ENCODE assay signal across 8 cellular contexts in genomic region chr1:66271904-66272254, GRCh38.
DNase-seq lines count a peak whose midpoint lies in the region; ATAC-seq, FAIRE-seq and TF ChIP-seq lines count a peak whose summit lies in the region.

No MANE protein-coding gene starts in this region.

- intact Hi-C loops in pancreas (cut with DNase I): no loop called here
- intact Hi-C loops in Caco-2 (cut with micrococcal nuclease; ENCODE audit: unreplicated experiment): no loop called here

- no peak for TF ChIP-seq CTCF in fibroblast of pulmonary artery (IDR thresholded peaks at IDR 0.05; ENCODE audit: low read length, missing control alignments)
- TF ChIP-seq CTCF in pancreas (IDR thresholded peaks at IDR 0.05): no peak
- TF ChIP-seq CTCF in Caco-2 (IDR thresholded peaks at IDR 0.05; ENCODE audit: insufficient read depth in 1 of 2, low read depth in 1 of 2, low read length in 1 of 2, severe bottlenecking in 1 of 2, unreplicated experiment in 1 of 2): no peak

- H3K36me3 ChIP-seq in pancreas (no peaks in the 10 kb centered on the region), Caco-2 (ENCODE audit: control insufficient read depth, insufficient read depth, low read length) (no peaks in the 10 kb centered on the region)

- H3K27ac Mint-ChIP-seq in Caco-2 (ENCODE audit: unreplicated experiment): no peak overlapping the region

- no TSS peak for BruUV-seq in Caco-2 (replicated peaks; lab: Mats Ljungman, UMichigan)

- peak overlapping the region in 3 of 4 donors; percentile 30 to 55 (median 44) for H3K27ac ChIP-seq in pancreas

- POLR2A ChIA-PET in Caco-2 (lab: Charles Lee): no interaction called here

- peak; percentile 56 for ATAC-seq in SK-N-SH treated with all-trans-retinoic acid at 6 μM for 48 hours
- ATAC-seq in pancreas: peak; percentile 22 to 71 (median 62)
- ATAC-seq in GM18505 (IDR thresholded peaks at IDR 0.05; ENCODE audit: unreplicated experiment): no peak
- no peak for ATAC-seq in HG03457 (IDR thresholded peaks at IDR 0.05; ENCODE audit: unreplicated experiment)

- H3K27me3 Mint-ChIP-seq in Caco-2 (ENCODE audit: insufficient read depth, unreplicated experiment): peaks cover 6% of the 10 kb centered on the region

- H3K27me3 ChIP-seq in pancreas (peaks cover 0 to under 1% (median 0%) of the 10 kb centered on the region in 4 donors), Caco-2 (replicated peaks; ENCODE audit: control insufficient read depth, insufficient read depth, low read length) (no peaks in the 10 kb centered on the region)

- H3K9me3 Mint-ChIP-seq in Caco-2 (ENCODE audit: unreplicated experiment): no peaks in the 10 kb centered on the region

- WGBS in pancreas, 2 donors: 9 to 10% methylated on average over 5 of the region's 5 CpGs

- TF ChIP-seq POLR2A in GM18505 (IDR thresholded peaks at IDR 0.05; ENCODE audit: borderline replicate concordance, extremely low read depth, insufficient read depth, insufficient read length): no peak

- CTCF ChIA-PET in Caco-2 (lab: Charles Lee): no interaction called here

- no peaks in the 10 kb centered on the region for H3K36me3 Mint-ChIP-seq in Caco-2 (ENCODE audit: insufficient read depth, unreplicated experiment)

- FAIRE-seq in pancreas (lab: Jason Lieb, UNC): no peak

- H3K4me3 ChIP-seq in fibroblast of pulmonary artery (replicated peaks; ENCODE audit: low read depth, low read length) (peak overlapping the region; percentile 33), pancreas (no peak overlapping the region), Caco-2 (ENCODE audit: low read depth, low read length) (no peak overlapping the region)

- no peak overlapping the region for H3K4me3 Mint-ChIP-seq in Caco-2 (ENCODE audit: unreplicated experiment)

- peak; percentile 4 for DNase-seq in ELF-1 (ENCODE audit: low read depth, low spot score)
- DNase-seq in fibroblast of pulmonary artery (ENCODE audit: low read depth): peak; percentile 67
- DNase-seq in pancreas: peak in 3 of 6 donors; percentile 16 to 54 (median 39)
- no peak for DNase-seq in DMS 273 treated with DMSO at 0.1 percent for 48 hours (lab: John Stamatoyannopoulos, UW)
- no peak for DNase-seq in Caco-2

- H3K4me1 Mint-ChIP-seq in Caco-2 (ENCODE audit: low read depth, unreplicated experiment): no peaks in the 10 kb centered on the region

- H3K4me1 ChIP-seq in pancreas (peaks cover 0 to 9% (median 3%) of the 10 kb centered on the region in 3 donors), Caco-2 (no peaks in the 10 kb centered on the region)

- H3K9me3 ChIP-seq in pancreas (no peaks in the 10 kb centered on the region), Caco-2 (no peaks in the 10 kb centered on the region)

TF ChIP-seq in SK-N-SH treated with all-trans-retinoic acid at 6 μM for 48 hours, 23 proteins besides CTCF, POLR2A, EP300 and RAD21:
- TF ChIP-seq ZFP3 (CRISPR knock-in tag; IDR thresholded peaks at IDR 0.05): 0 out of 2 replicates have a peak, but pooled peaks have one; percentile 58
- 0 out of 2 replicates have a peak, but pooled peaks have one; percentile 51 for TF ChIP-seq CSDC2 (CRISPR knock-in tag; IDR thresholded peaks at IDR 0.05)
- peak; percentile 73; the same call in 1 of the 2 replicates for TF ChIP-seq SNAI2 (CRISPR knock-in tag; IDR thresholded peaks at IDR 0.05)
- TF ChIP-seq ZNF565 (CRISPR knock-in tag; conservative IDR thresholded peaks at IDR 0.05; ENCODE audit: low read depth): no peak
- no peak for TF ChIP-seq BACH2 (CRISPR knock-in tag; IDR thresholded peaks at IDR 0.05; ENCODE audit: borderline replicate concordance)
- TF ChIP-seq ZNF70 (CRISPR knock-in tag; IDR thresholded peaks at IDR 0.05): peak; percentile 42; the same call in 1 of the 2 replicates
- no peak for TF ChIP-seq ESRRG (CRISPR knock-in tag; IDR thresholded peaks at IDR 0.05)
- TF ChIP-seq TCF4 (CRISPR knock-in tag; IDR thresholded peaks at IDR 0.05; ENCODE audit: borderline replicate concordance): no peak

Comparison
In these comparisons a context has a peak if more than half of its experiments do, and no peak if none do; other contexts are left out.
1. DNase-seq: peak in ELF-1 (single experiment) and fibroblast of pulmonary artery (single experiment); none in DMS 273 treated with DMSO at 0.1 percent for 48 hours (single experiment) and Caco-2 (0 of 2).
2. ATAC-seq: peak in SK-N-SH treated with all-trans-retinoic acid at 6 μM for 48 hours (single experiment) and pancreas (4 of 4); none in GM18505 (single experiment) and HG03457 (single experiment).